22 cellular contexts compared by ENCODE assay signal in genomic region chr1:56795864-56796263, GRCh38. TPM values are rescaled to one million over a fixed set of nuclear protein-coding genes. Genes with fewer than 3 reads are reported as not detected.
DNase-seq lines count a peak whose midpoint lies in the region; ATAC-seq, FAIRE-seq and TF ChIP-seq lines count a peak whose summit lies in the region.
"Had no signal": no experiment of that assay in that cellular context is flagged by ENCODE, and none has a peak within 500 bp of the region (broad histone marks: within the 10 kb centered on the region; RNA-seq: fewer than 3 reads in every experiment).

No MANE protein-coding gene starts in this region.

- H3K56ac ChIP-seq in H1 (replicated peaks; ENCODE audit: insufficient read length, low read depth, low read length), result no peak overlapping the region

- CTCF ChIA-PET in HepG2 (lab: Yijun Ruan, JAX; ENCODE audit: low intra/inter-chr PET ratio, low total read pairs) (no interaction called here), H1 (lab: Charles Lee; ENCODE audit: partially characterized antibody) (interaction anchor here (2.5 to 3.0 kb wide), 2 partner anchors 16 to 37 kb away, joined by 9 to 11 read pairs; no protein-coding TSS in a partner anchor)

- 66% methylated on average over 4 of the region's 4 CpGs for WGBS in HepG2 (ENCODE audit: low lambda C conversion rate)
- WGBS in right lobe of liver (ENCODE audit: insufficient coverage, low coverage, low lambda C conversion rate, missing lambda C conversion rate), result 73% methylated on average over 4 of the region's 4 CpGs
- 86% methylated on average over 4 of the region's 4 CpGs; no CpG with 5 or more reads in 1 of the 2 experiments for WGBS in H1 (ENCODE audit: extremely low coverage in 1 of 2, insufficient coverage in 1 of 2, insufficient read length in 1 of 2, insufficient replicate concordance in 2 of 2, low coverage in 1 of 2, low lambda C conversion rate in 2 of 2, missing lambda C conversion rate in 1 of 2), 2 experiments

- H2BK120ac ChIP-seq in H1 (replicated peaks; ENCODE audit: low read depth, low read length), result no peak overlapping the region

- no peak overlapping the region for H2BK20ac ChIP-seq in H1 (ENCODE audit: low read length)

- H3K4me1 ChIP-seq in HepG2 (ENCODE audit: insufficient read depth, low read length) (no peaks in the 10 kb centered on the region), right lobe of liver (no peaks in the 10 kb centered on the region), H1 (replicated peaks in 1 of 4; ENCODE audit: control insufficient read depth in 3 of 4, insufficient read depth in 4 of 4, low read length in 3 of 4) (peaks cover 2 to 11% (median 5%) of the 10 kb centered on the region in 4 experiments; a peak in 4 of 7 replicates)

- intact Hi-C loops in HepG2 (cut with micrococcal nuclease; ENCODE audit: unreplicated experiment) (no loop called here), right lobe of liver (cut with DNase I) (no loop called here)

- H3K9me3 ChIP-seq in HepG2 (ENCODE audit: low read length) (no peaks in the 10 kb centered on the region), right lobe of liver (no peaks in the 10 kb centered on the region), H1 (ENCODE audit: insufficient read depth in 2 of 2, low read depth in 1 of 2, low read length in 1 of 2) (no peaks in the 10 kb centered on the region)
- H3K9me3 ChIP-seq: A549 had no signal

- H3K14ac ChIP-seq in H1 (ENCODE audit: insufficient read length), result no peak overlapping the region

- H3K27ac ChIP-seq in HepG2 (ENCODE audit: extremely low read length, insufficient read depth, low read length) (no peak overlapping the region), right lobe of liver (no peak overlapping the region), H1 (ENCODE audit: low read depth, low read length) (no peak overlapping the region)
- H3K27ac ChIP-seq: A549 had no signal

- in situ Hi-C loops in HepG2 (cut with HindIII; ENCODE audit: extremely low pct_ligation_motif_present, low pct_unique_long_range_greater_than_20kb), result no loop called here

- DNase-seq in HepG2 (ENCODE audit: low spot score) (no peak), right lobe of liver (no peak), H1 (ENCODE audit: low read depth in 1 of 2, low spot score in 2 of 2) (no peak), glomerular visceral epithelial cell (ENCODE audit: extremely low spot score) (no peak)
- no peak for DNase-seq in activated naive CD4-positive, alpha-beta T cell treated with anti-CD3 and anti-CD28 coated beads, Interleukin-2, amount 50 U/mL, for 16 hours
- DNase-seq: 8988T; ACHN; C1 segment of cervical spinal cord; Calu3; CD4-positive, alpha-beta memory T cell; COR-L47; DMS53; DMS79 treated with DMSO at 0.1 percent for 48 hours; GF-D8; GOT3; H7; HCEC 1CT had no signal

- no peaks in the 10 kb centered on the region for H3K79me1 ChIP-seq in H1 (ENCODE audit: low read depth, low read length)

- no peak overlapping the region for H4K91ac ChIP-seq in H1 (replicated peaks; ENCODE audit: insufficient read length, low read length)

- no peak for TF ChIP-seq CTCF in HepG2 (CRISPR knock-in tag; IDR thresholded peaks at IDR 0.05)
- TF ChIP-seq CTCF in right lobe of liver (IDR thresholded peaks at IDR 0.05), result no peak
- no peak for TF ChIP-seq CTCF in H1 (IDR thresholded peaks at IDR 0.05; ENCODE audit: control extremely low read depth in 1 of 3, insufficient read depth in 1 of 3, low read depth in 1 of 3, low read length in 3 of 3)

- no peak overlapping the region for H2AK5ac ChIP-seq in H1 (ENCODE audit: low read depth, low read length)

- H3K36me3 ChIP-seq in HepG2 (replicated peaks in 1 of 2; ENCODE audit: control insufficient read depth in 1 of 2, insufficient read depth in 2 of 2, low read length in 2 of 2) (no peaks in the 10 kb centered on the region), right lobe of liver (no peaks in the 10 kb centered on the region), H1 (ENCODE audit: control insufficient read depth in 2 of 4, insufficient read depth in 4 of 4, low read length in 3 of 4) (no peaks in the 10 kb centered on the region)

- H3K27me3 ChIP-seq in HepG2 (ENCODE audit: control insufficient read depth in 1 of 2, insufficient read depth in 2 of 2, low read length in 2 of 2), result no peaks in the 10 kb centered on the region
- no peaks in the 10 kb centered on the region for H3K27me3 ChIP-seq in right lobe of liver
- H3K27me3 ChIP-seq in H1 (replicated peaks in 1 of 4; ENCODE audit: control insufficient read depth in 3 of 4, extremely low read depth in 1 of 4, insufficient read depth in 3 of 4, low read length in 3 of 4), result peaks cover 0 to 4% (median 0%) of the 10 kb centered on the region in 4 experiments; a peak in 2 of 7 replicates

- no peak for TF ChIP-seq POLR2A in HepG2 (IDR thresholded peaks at IDR 0.05; ENCODE audit: insufficient read depth in 1 of 2, low read depth in 2 of 2, low read length in 2 of 2)
- no peak for TF ChIP-seq POLR2A in right lobe of liver (IDR thresholded peaks at IDR 0.05)
- TF ChIP-seq POLR2A in H1 (IDR thresholded peaks at IDR 0.05; ENCODE audit: control extremely low read depth in 1 of 2, low read depth in 2 of 2, low read length in 2 of 2), result no peak

- H3K4me3 ChIP-seq in HepG2 (replicated peaks in 1 of 3; ENCODE audit: insufficient read depth in 1 of 3, low read depth in 2 of 3, low read length in 3 of 3), result no peak overlapping the region
- H3K4me3 ChIP-seq in right lobe of liver, result no peak overlapping the region
- no peak overlapping the region for H3K4me3 ChIP-seq in H1 (ENCODE audit: extremely low read depth in 1 of 4, insufficient read depth in 2 of 4, low read depth in 3 of 4, low read length in 4 of 4)
- H3K4me3 ChIP-seq: A549 had no signal

- H3K23ac ChIP-seq in H1 (ENCODE audit: insufficient read length), result no peak overlapping the region

- H2BK12ac ChIP-seq in H1 (ENCODE audit: low read depth, low read length), result no peak overlapping the region

- H3K79me2 ChIP-seq in HepG2 (ENCODE audit: insufficient read depth, low read length), result no peaks in the 10 kb centered on the region
- no peaks in the 10 kb centered on the region for H3K79me2 ChIP-seq in H1 (ENCODE audit: control insufficient read depth in 1 of 2, insufficient read depth in 2 of 2, low read length in 2 of 2)

- no peak overlapping the region for H4K8ac ChIP-seq in H1 (ENCODE audit: extremely low read depth, insufficient read depth, low read length)

- FAIRE-seq in HepG2 (lab: Jason Lieb, UNC), result no peak
- no peak for FAIRE-seq in H1 (lab: Jason Lieb, UNC)
- FAIRE-seq: A549, GM12892 had no signal

- H4K20me1 ChIP-seq in HepG2 (ENCODE audit: insufficient read depth, low read length) (no peaks in the 10 kb centered on the region), H1 (replicated peaks in 1 of 2; ENCODE audit: control insufficient read depth in 1 of 2, insufficient read depth in 2 of 2, low read length in 2 of 2) (no peaks in the 10 kb centered on the region)

- POLR2A ChIA-PET in HepG2 (lab: Yijun Ruan, JAX), result no interaction called here
- POLR2A ChIA-PET in H1 (lab: Charles Lee; ENCODE audit: partially characterized antibody), result no interaction called here

- H2BK15ac ChIP-seq in H1 (ENCODE audit: low read length), result no peak overlapping the region

- H4K5ac ChIP-seq in H1 (ENCODE audit: insufficient read length, low read depth, low read length), result no peak overlapping the region

- BruUV-seq in HepG2 (replicated peaks; lab: Mats Ljungman, UMichigan), result no TSS peak

- no peak overlapping the region for H2BK5ac ChIP-seq in H1 (ENCODE audit: low read depth, low read length)

- TF ChIP-seq RAD21 in HepG2 (CRISPR knock-in tag; IDR thresholded peaks at IDR 0.05) (no peak), H1 (IDR thresholded peaks at IDR 0.05 in 1 of 2, conservative IDR thresholded peaks at IDR 0.05 in 1 of 2; ENCODE audit: low read depth in 2 of 2, low read length in 2 of 2) (no peak)

- no peak for TF ChIP-seq EP300 in HepG2 (IDR thresholded peaks at IDR 0.05; ENCODE audit: low read depth in 2 of 2, low read length in 2 of 2)
- TF ChIP-seq EP300 in HepG2 (CRISPR knock-in tag; IDR thresholded peaks at IDR 0.05; ENCODE audit: borderline replicate concordance), result no peak
- TF ChIP-seq EP300 in H1 (IDR thresholded peaks at IDR 0.05; ENCODE audit: borderline replicate concordance in 1 of 2, low read depth in 2 of 2, low read length in 2 of 2), result no peak

- H2AFZ ChIP-seq in HepG2 (ENCODE audit: low read length) (no peak overlapping the region), H1 (ENCODE audit: low read length) (no peak overlapping the region)

- H3K4ac ChIP-seq in H1 (replicated peaks; ENCODE audit: insufficient read length, low read depth, low read length), result no peak overlapping the region

- ATAC-seq in HepG2 (no peak), right lobe of liver (no peak)
- ATAC-seq: A549 had no signal

- H3K4me2 ChIP-seq in HepG2 (ENCODE audit: low read depth, low read length) (no peak overlapping the region), H1 (ENCODE audit: insufficient read depth in 1 of 2, low read depth in 2 of 2, low read length in 2 of 2) (no peak overlapping the region)
- H3K4me2 ChIP-seq: A549 had no signal

- no peak overlapping the region for H3K9ac ChIP-seq in HepG2 (ENCODE audit: insufficient read depth, low read depth, low read length)
- H3K9ac ChIP-seq in H1 (replicated peaks in 1 of 4; ENCODE audit: extremely low read depth in 1 of 4, low read depth in 3 of 4, low read length in 3 of 4), result no peak overlapping the region

- H3K18ac ChIP-seq in H1 (ENCODE audit: extremely low read depth, low read length), result no peak overlapping the region

- H3K23me2 ChIP-seq in H1 (ENCODE audit: low read depth, low read length), result no peaks in the 10 kb centered on the region

RNA-seq across cellular contexts. Expression of gene FYB2, which starts 23.3 kb away (rescaled TPM):
- 1.4 and 2.7 TPM in 2 replicates for total RNA-seq in HepG2 (2016; rRNA removed; fragmentation: Illumina TruSeq; extraction: Trizol)
- total RNA-seq in HepG2 (2016; cell fraction: cytosol; rRNA removed; fragmentation: Illumina TruSeq; extraction: Trizol; ENCODE audit: low read depth), result 1.7 and 2.4 TPM in 2 replicates
- total RNA-seq in HepG2 (2016; cell fraction: insoluble cytoplasmic fraction; rRNA removed; fragmentation: Illumina TruSeq; extraction: Trizol), result 1.5 and 3.1 TPM in 2 replicates
- 1.2 and 2.0 TPM in 2 replicates for total RNA-seq in HepG2 (2016; cell fraction: membrane; rRNA removed; fragmentation: Illumina TruSeq; extraction: Trizol)
- total RNA-seq in HepG2 (2016; cell fraction: nucleus; rRNA removed; fragmentation: Illumina TruSeq; extraction: Trizol), result 11.1 and 11.4 TPM in 2 replicates
- polyA plus RNA-seq in HepG2 (2011; rRNA removed), result 0.97 and 1.2 TPM in 2 replicates
- polyA plus RNA-seq in HepG2 (2011; cell fraction: cytosol; rRNA removed), result 0.26 and 0.27 TPM in 2 replicates
- 2.6 and 2.8 TPM in 2 replicates for polyA plus RNA-seq in HepG2 (2011; cell fraction: nucleus; rRNA removed)
- polyA plus RNA-seq in HepG2 (2012), result 1.1 and 3.2 TPM in 2 replicates
- polyA plus RNA-seq in HepG2 (2016; cell fraction: cytosol; fragmentation: Illumina TruSeq; extraction: Trizol; ENCODE audit: low read depth), result 0.27 and 0.46 TPM in 2 replicates
- polyA plus RNA-seq in HepG2 (2016; cell fraction: insoluble cytoplasmic fraction; fragmentation: Illumina TruSeq; extraction: Trizol; ENCODE audit: low read depth), result 1.7 and 2.0 TPM in 2 replicates
- polyA plus RNA-seq in HepG2 (2016; cell fraction: membrane; fragmentation: Illumina TruSeq; extraction: Trizol; ENCODE audit: low read depth), result 0.68 and 0.72 TPM in 2 replicates
- 20.1 and 21.0 TPM in 2 replicates for polyA plus RNA-seq in HepG2 (2016; cell fraction: nucleus; fragmentation: Illumina TruSeq; extraction: Trizol; ENCODE audit: insufficient read depth, low read depth)
- polyA minus RNA-seq in HepG2 (2011; rRNA and poly(A)+ RNA removed; ENCODE audit: low replicate concordance), result 0.46 TPM in 1 of 2 replicates, not detected in the other
- polyA minus RNA-seq in HepG2 (2011; cell fraction: cytosol; rRNA and poly(A)+ RNA removed), result not detected in 2 replicates
- polyA minus RNA-seq in HepG2 (2011; cell fraction: nucleus; rRNA and poly(A)+ RNA removed), result 4.2 and 6.5 TPM in 2 replicates
- total RNA-seq in right lobe of liver, result 10 to 100 TPM; 11.2 to 27.5 (median 16.1) TPM
- total RNA-seq in H1 (2021; fragmentation: NEBNext Ultra II Directional; extraction: Animal tissue kit (Norgen Biotek cat#: 25700)), result 0.11 and 0.21 TPM in 2 replicates
- 0.08 and 0.17 TPM in 2 replicates for polyA plus RNA-seq in H1 (2011; rRNA removed)
- 0.18 TPM for polyA plus RNA-seq in H1 (2011; cell fraction: cytosol; rRNA removed)
- polyA plus RNA-seq in H1 (2011; cell fraction: nucleus; rRNA removed), result 0.39 TPM
- polyA plus RNA-seq in H1 (2012, experiment 1 of 2), result 0.16 to 0.28 TPM (median 0.18 TPM) in 4 replicates
- not detected for polyA plus RNA-seq in H1 (2012, experiment 2 of 2)
- 0.08 TPM for polyA plus RNA-seq in H1 (2013, experiment 1 of 2)
- 0.06 TPM for polyA plus RNA-seq in H1 (2013, experiment 2 of 2)
- 0.29 and 0.41 TPM in 2 replicates for polyA minus RNA-seq in H1 (2011; rRNA and poly(A)+ RNA removed)
- polyA minus RNA-seq in H1 (2011; cell fraction: cytosol; rRNA and poly(A)+ RNA removed), result not detected
- 1.3 TPM for polyA minus RNA-seq in H1 (2011; cell fraction: nucleus; rRNA and poly(A)+ RNA removed)
- total RNA-seq: Calu3; CD4-positive, alpha-beta memory T cell; Daoy; G401; H7 had no signal
- polyA plus RNA-seq: A549; BJ; CD4-positive, alpha-beta memory T cell had no signal

RNA-seq across cellular contexts. Expression of gene C8A, which starts 58.7 kb away (rescaled TPM):
- total RNA-seq in HepG2 (2016; rRNA removed; fragmentation: Illumina TruSeq; extraction: Trizol) (8.6 and 15.0 TPM in 2 replicates), right lobe of liver (100 to 1,000 TPM; 177 to 432 (median 299) TPM)
- total RNA-seq in HepG2 (2016; cell fraction: cytosol; rRNA removed; fragmentation: Illumina TruSeq; extraction: Trizol; ENCODE audit: low read depth), result 1.9 and 2.2 TPM in 2 replicates
- 8.1 and 16.4 TPM in 2 replicates for total RNA-seq in HepG2 (2016; cell fraction: insoluble cytoplasmic fraction; rRNA removed; fragmentation: Illumina TruSeq; extraction: Trizol)
- 2.2 and 2.8 TPM in 2 replicates for total RNA-seq in HepG2 (2016; cell fraction: membrane; rRNA removed; fragmentation: Illumina TruSeq; extraction: Trizol)
- 18.2 and 18.5 TPM in 2 replicates for total RNA-seq in HepG2 (2016; cell fraction: nucleus; rRNA removed; fragmentation: Illumina TruSeq; extraction: Trizol)
- polyA plus RNA-seq in HepG2 (2011; rRNA removed) (10.5 and 13.9 TPM in 2 replicates), H1 (2011; rRNA removed) (not detected in 2 replicates)
- polyA plus RNA-seq in HepG2 (2011; cell fraction: cytosol; rRNA removed), result 7.0 and 11.2 TPM in 2 replicates
- polyA plus RNA-seq in HepG2 (2011; cell fraction: nucleus; rRNA removed), result 11.8 and 19.3 TPM in 2 replicates
- polyA plus RNA-seq in HepG2 (2012), result 13.4 and 17.8 TPM in 2 replicates
- 0.87 and 1.2 TPM in 2 replicates for polyA plus RNA-seq in HepG2 (2016; cell fraction: cytosol; fragmentation: Illumina TruSeq; extraction: Trizol; ENCODE audit: low read depth)
- polyA plus RNA-seq in HepG2 (2016; cell fraction: insoluble cytoplasmic fraction; fragmentation: Illumina TruSeq; extraction: Trizol; ENCODE audit: low read depth), result 5.5 and 7.6 TPM in 2 replicates
- 1.2 and 1.7 TPM in 2 replicates for polyA plus RNA-seq in HepG2 (2016; cell fraction: membrane; fragmentation: Illumina TruSeq; extraction: Trizol; ENCODE audit: low read depth)
- 16.2 and 17.1 TPM in 2 replicates for polyA plus RNA-seq in HepG2 (2016; cell fraction: nucleus; fragmentation: Illumina TruSeq; extraction: Trizol; ENCODE audit: insufficient read depth, low read depth)
- polyA minus RNA-seq in HepG2 (2011; rRNA and poly(A)+ RNA removed; ENCODE audit: low replicate concordance), result 9.1 TPM in 1 of 2 replicates, not detected in the other
- 3.6 and 6.2 TPM in 2 replicates for polyA minus RNA-seq in HepG2 (2011; cell fraction: cytosol; rRNA and poly(A)+ RNA removed)
- 12.5 and 18.2 TPM in 2 replicates for polyA minus RNA-seq in HepG2 (2011; cell fraction: nucleus; rRNA and poly(A)+ RNA removed)
- total RNA-seq in H1 (2021; fragmentation: NEBNext Ultra II Directional; extraction: Animal tissue kit (Norgen Biotek cat#: 25700)), result not detected in 2 replicates
- polyA plus RNA-seq in H1 (2011; cell fraction: cytosol; rRNA removed), result not detected
- not detected for polyA plus RNA-seq in H1 (2011; cell fraction: nucleus; rRNA removed)
- polyA plus RNA-seq in H1 (2012, experiment 1 of 2), result not detected in 4 replicates
- polyA plus RNA-seq in H1 (2012, experiment 2 of 2), result not detected
- polyA plus RNA-seq in H1 (2013, experiment 1 of 2), result not detected
- not detected for polyA plus RNA-seq in H1 (2013, experiment 2 of 2)
- not detected in 2 replicates for polyA minus RNA-seq in H1 (2011; rRNA and poly(A)+ RNA removed)
- polyA minus RNA-seq in H1 (2011; cell fraction: cytosol; rRNA and poly(A)+ RNA removed), result not detected
- not detected for polyA minus RNA-seq in H1 (2011; cell fraction: nucleus; rRNA and poly(A)+ RNA removed)
- total RNA-seq: Calu3; CD4-positive, alpha-beta memory T cell; Daoy; G401; H7 had no signal
- polyA plus RNA-seq: A549; BJ; CD4-positive, alpha-beta memory T cell had no signal

Comparison
In these comparisons a context has a peak if more than half of its experiments do, and no peak if none do; other contexts are left out.
1. Of the 41 proteins assayed by ChIP-seq in both HepG2 and H1: peak only in HepG2: none; only in H1: none; in both: CEBPB; in neither: 40.